Comparison of ENCODE assay signal across 7 cellular contexts in the genomic region with DNA sequence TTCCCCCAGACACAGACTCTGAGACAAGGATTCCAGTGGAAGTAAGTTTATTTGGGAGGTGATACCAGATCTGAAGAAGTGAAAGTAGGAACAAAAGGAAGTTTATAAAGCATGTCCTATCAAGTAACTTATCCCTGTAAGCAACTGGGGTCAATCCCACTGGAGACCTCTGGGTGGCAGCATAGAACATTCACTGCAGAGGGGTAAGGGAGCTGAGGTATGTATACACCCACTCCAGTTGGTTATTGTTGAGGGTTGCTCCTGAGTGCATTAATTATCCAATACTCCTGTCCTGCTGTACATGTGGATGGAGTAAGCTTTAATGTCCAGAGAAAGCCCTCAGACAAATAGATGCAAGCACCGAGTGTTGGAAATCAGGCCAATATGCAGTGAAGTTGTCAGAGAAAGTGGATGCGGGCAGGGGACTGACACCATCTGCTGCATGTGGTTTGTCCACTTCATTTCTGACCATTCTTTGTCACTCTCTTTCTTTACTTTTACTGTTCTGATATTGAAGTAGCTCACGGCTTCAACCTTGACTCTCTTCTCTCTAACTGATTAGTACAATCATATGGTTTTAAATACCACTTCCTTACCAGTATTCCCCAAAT. TPM values are rescaled to one million over a fixed set of nuclear protein-coding genes. Genes with fewer than 3 reads are reported as not detected.
A peak's percentile ranks its signal among the peaks of the same experiment; 100 is the strongest.
DNase-seq lines count a peak whose midpoint lies in the region; ATAC-seq and TF ChIP-seq lines count a peak whose summit lies in the region.

No MANE protein-coding gene starts in this region.

- no peak overlapping the region for H3K27ac ChIP-seq in WERI-Rb-1

- peaks cover 67% of the 10 kb centered on the region for H3K27me3 ChIP-seq in WERI-Rb-1 (ENCODE audit: insufficient read depth, low read depth, severe bottlenecking)

- H3K4me3 ChIP-seq in WERI-Rb-1 (ENCODE audit: low read depth, low read length) (no peak overlapping the region), fibroblast of villous mesenchyme (ENCODE audit: low read depth, low read length) (no peak overlapping the region)

- peaks cover 21% of the 10 kb centered on the region for H3K9me3 ChIP-seq in WERI-Rb-1 (ENCODE audit: severe bottlenecking)

- peak; percentile 62 for DNase-seq in ELR (ENCODE audit: low read depth)
- DNase-seq in Kasumi-1 (lab: John Stamatoyannopoulos, UW) = peak; percentile 38 to 68
- DNase-seq in WERI-Rb-1 = peak; percentile 56
- DNase-seq in fibroblast of villous mesenchyme (ENCODE audit: low read depth) = peak; percentile 57
- peak; percentile 21 to 39 for DNase-seq in stimulated activated CD4-positive, alpha-beta T cell treated with anti-CD3 and anti-CD28 coated beads, Interleukin-2, amount 100 ng/mL, for 48 hours
- DNase-seq in NCI-H345 treated with DMSO at 0.1 percent for 48 hours (lab: John Stamatoyannopoulos, UW; ENCODE audit: unreplicated experiment) = no peak

- ATAC-seq in HG02938 (IDR thresholded peaks at IDR 0.05; ENCODE audit: unreplicated experiment) = no peak

- H3K36me3 ChIP-seq in WERI-Rb-1 = no peaks in the 10 kb centered on the region

- TF ChIP-seq CTCF in WERI-Rb-1 (IDR thresholded peaks at IDR 0.05; ENCODE audit: low read depth, low read length) (peak; percentile 66), fibroblast of villous mesenchyme (IDR thresholded peaks at IDR 0.05; ENCODE audit: insufficient read depth, low read depth, low read length) (peak; percentile 70)

RNA-seq across cellular contexts. Expression of a gene that starts 46.7 kb away (rescaled TPM):
- total RNA-seq in fibroblast of villous mesenchyme = 27.6 and 39.3 TPM in 2 replicates

RNA-seq across cellular contexts. Expression of a gene that starts 46.9 kb away (rescaled TPM):
- total RNA-seq in fibroblast of villous mesenchyme = 51.0 and 61.2 TPM in 2 replicates
